In the genomic region with DNA sequence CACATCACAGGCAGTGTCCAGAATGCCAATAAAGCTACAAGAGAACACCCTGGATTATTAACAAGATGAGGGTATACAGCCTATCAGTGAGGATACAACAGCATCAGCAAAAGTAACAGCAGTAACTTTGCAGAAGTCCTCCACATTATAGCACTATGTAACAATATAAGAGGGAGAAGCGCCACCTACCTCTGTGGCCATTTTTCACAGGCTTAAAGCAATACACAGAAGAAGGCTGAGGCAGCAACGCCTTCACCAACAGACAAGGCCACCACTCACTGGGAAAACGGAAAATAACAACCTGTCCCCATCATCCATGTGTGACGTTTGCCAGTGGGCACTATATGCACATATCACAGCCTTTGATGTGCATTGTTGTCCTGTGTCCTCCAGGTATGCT, we compare ENCODE assay signal across 3 cellular contexts.
TF ChIP-seq lines count a peak whose summit lies in the region.

No MANE protein-coding gene starts in this region.

TF ChIP-seq in SK-N-SH treated with all-trans-retinoic acid at 6 μM for 48 hours, 23 proteins besides CTCF, POLR2A, EP300 and RAD21:
- TF ChIP-seq OSR1 (CRISPR knock-in tag; IDR thresholded peaks at IDR 0.05), result no peak
- TF ChIP-seq GLIS3 (CRISPR knock-in tag; IDR thresholded peaks at IDR 0.05), result no peak
- TF ChIP-seq ZNF8 (CRISPR knock-in tag; IDR thresholded peaks at IDR 0.05), result no peak
- TF ChIP-seq ZC3H10 (CRISPR knock-in tag; IDR thresholded peaks at IDR 0.05), result no peak
- TF ChIP-seq, protein P1, sequence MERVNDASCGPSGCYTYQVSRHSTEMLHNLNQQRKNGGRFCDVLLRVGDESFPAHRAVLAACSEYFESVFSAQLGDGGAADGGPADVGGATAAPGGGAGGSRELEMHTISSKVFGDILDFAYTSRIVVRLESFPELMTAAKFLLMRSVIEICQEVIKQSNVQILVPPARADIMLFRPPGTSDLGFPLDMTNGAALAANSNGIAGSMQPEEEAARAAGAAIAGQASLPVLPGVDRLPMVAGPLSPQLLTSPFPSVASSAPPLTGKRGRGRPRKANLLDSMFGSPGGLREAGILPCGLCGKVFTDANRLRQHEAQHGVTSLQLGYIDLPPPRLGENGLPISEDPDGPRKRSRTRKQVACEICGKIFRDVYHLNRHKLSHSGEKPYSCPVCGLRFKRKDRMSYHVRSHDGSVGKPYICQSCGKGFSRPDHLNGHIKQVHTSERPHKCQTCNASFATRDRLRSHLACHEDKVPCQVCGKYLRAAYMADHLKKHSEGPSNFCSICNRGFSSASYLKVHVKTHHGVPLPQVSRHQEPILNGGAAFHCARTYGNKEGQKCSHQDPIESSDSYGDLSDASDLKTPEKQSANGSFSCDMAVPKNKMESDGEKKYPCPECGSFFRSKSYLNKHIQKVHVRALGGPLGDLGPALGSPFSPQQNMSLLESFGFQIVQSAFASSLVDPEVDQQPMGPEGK (CRISPR knock-in tag; IDR thresholded peaks at IDR 0.05; ENCODE audit: borderline replicate concordance), result no peak
- no peak for TF ChIP-seq ESRRG (CRISPR knock-in tag; IDR thresholded peaks at IDR 0.05)
- no peak for TF ChIP-seq TCF4 (CRISPR knock-in tag; IDR thresholded peaks at IDR 0.05; ENCODE audit: borderline replicate concordance)
TF ChIP-seq in SK-N-SH treated with all-trans-retinoic acid at 6 μM for 48 hours: peak in this region for 0.

TF ChIP-seq in SK-N-SH, 30 proteins besides CTCF, POLR2A, EP300 and RAD21:
- TF ChIP-seq, protein P2, sequence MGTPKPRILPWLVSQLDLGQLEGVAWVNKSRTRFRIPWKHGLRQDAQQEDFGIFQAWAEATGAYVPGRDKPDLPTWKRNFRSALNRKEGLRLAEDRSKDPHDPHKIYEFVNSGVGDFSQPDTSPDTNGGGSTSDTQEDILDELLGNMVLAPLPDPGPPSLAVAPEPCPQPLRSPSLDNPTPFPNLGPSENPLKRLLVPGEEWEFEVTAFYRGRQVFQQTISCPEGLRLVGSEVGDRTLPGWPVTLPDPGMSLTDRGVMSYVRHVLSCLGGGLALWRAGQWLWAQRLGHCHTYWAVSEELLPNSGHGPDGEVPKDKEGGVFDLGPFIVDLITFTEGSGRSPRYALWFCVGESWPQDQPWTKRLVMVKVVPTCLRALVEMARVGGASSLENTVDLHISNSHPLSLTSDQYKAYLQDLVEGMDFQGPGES (IDR thresholded peaks at IDR 0.05; ENCODE audit: low read depth, low read length), result no peak
- TF ChIP-seq JUND (IDR thresholded peaks at IDR 0.05), result no peak
- TF ChIP-seq TAF1 (IDR thresholded peaks at IDR 0.05; ENCODE audit: borderline replicate concordance, low read depth, low read length), result no peak
- no peak for TF ChIP-seq FOXJ3 (CRISPR knock-in tag; IDR thresholded peaks at IDR 0.05)
- TF ChIP-seq, protein P3, sequence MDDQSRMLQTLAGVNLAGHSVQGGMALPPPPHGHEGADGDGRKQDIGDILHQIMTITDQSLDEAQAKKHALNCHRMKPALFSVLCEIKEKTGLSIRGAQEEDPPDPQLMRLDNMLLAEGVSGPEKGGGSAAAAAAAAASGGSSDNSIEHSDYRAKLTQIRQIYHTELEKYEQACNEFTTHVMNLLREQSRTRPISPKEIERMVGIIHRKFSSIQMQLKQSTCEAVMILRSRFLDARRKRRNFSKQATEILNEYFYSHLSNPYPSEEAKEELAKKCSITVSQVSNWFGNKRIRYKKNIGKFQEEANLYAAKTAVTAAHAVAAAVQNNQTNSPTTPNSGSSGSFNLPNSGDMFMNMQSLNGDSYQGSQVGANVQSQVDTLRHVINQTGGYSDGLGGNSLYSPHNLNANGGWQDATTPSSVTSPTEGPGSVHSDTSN (IDR thresholded peaks at IDR 0.05), result no peak
- TF ChIP-seq SMC3 (IDR thresholded peaks at IDR 0.05; ENCODE audit: low read depth, low read length), result no peak
- no peak for TF ChIP-seq TCF12 (IDR thresholded peaks at IDR 0.05)
- no peak for TF ChIP-seq POLR2AphosphoS5 (IDR thresholded peaks at IDR 0.05; ENCODE audit: low read depth, low read length)
- TF ChIP-seq NFIC (IDR thresholded peaks at IDR 0.05; ENCODE audit: borderline replicate concordance), result no peak
- TF ChIP-seq, protein P4, sequence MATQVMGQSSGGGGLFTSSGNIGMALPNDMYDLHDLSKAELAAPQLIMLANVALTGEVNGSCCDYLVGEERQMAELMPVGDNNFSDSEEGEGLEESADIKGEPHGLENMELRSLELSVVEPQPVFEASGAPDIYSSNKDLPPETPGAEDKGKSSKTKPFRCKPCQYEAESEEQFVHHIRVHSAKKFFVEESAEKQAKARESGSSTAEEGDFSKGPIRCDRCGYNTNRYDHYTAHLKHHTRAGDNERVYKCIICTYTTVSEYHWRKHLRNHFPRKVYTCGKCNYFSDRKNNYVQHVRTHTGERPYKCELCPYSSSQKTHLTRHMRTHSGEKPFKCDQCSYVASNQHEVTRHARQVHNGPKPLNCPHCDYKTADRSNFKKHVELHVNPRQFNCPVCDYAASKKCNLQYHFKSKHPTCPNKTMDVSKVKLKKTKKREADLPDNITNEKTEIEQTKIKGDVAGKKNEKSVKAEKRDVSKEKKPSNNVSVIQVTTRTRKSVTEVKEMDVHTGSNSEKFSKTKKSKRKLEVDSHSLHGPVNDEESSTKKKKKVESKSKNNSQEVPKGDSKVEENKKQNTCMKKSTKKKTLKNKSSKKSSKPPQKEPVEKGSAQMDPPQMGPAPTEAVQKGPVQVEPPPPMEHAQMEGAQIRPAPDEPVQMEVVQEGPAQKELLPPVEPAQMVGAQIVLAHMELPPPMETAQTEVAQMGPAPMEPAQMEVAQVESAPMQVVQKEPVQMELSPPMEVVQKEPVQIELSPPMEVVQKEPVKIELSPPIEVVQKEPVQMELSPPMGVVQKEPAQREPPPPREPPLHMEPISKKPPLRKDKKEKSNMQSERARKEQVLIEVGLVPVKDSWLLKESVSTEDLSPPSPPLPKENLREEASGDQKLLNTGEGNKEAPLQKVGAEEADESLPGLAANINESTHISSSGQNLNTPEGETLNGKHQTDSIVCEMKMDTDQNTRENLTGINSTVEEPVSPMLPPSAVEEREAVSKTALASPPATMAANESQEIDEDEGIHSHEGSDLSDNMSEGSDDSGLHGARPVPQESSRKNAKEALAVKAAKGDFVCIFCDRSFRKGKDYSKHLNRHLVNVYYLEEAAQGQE (IDR thresholded peaks at IDR 0.05; ENCODE audit: low read depth, low read length), result no peak
- no peak for TF ChIP-seq ELF1 (IDR thresholded peaks at IDR 0.05)
- TF ChIP-seq RCOR1 (IDR thresholded peaks at IDR 0.05; ENCODE audit: low read length), result no peak
- TF ChIP-seq SIN3A (IDR thresholded peaks at IDR 0.05; ENCODE audit: borderline replicate concordance, low read depth, low read length), result no peak
- TF ChIP-seq GABPA (IDR thresholded peaks at IDR 0.05; ENCODE audit: low read depth), result no peak
- TF ChIP-seq YY1 (IDR thresholded peaks at IDR 0.05; ENCODE audit: low read depth), result no peak
- TF ChIP-seq GATA2 (CRISPR knock-in tag; IDR thresholded peaks at IDR 0.05), result no peak

TF ChIP-seq in K562, 482 proteins besides CTCF, POLR2A, EP300 and RAD21:
- TF ChIP-seq RFX7 (CRISPR knock-in tag; IDR thresholded peaks at IDR 0.05) (no peak), MCM5 (IDR thresholded peaks at IDR 0.05; ENCODE audit: low read depth) (no peak)
- TF ChIP-seq, protein P5, sequence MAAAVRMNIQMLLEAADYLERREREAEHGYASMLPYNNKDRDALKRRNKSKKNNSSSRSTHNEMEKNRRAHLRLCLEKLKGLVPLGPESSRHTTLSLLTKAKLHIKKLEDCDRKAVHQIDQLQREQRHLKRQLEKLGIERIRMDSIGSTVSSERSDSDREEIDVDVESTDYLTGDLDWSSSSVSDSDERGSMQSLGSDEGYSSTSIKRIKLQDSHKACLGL (CRISPR knock-in tag; IDR thresholded peaks at IDR 0.05; ENCODE audit: borderline replicate concordance, poor library complexity, severe bottlenecking), result no peak
- TF ChIP-seq, protein P6, sequence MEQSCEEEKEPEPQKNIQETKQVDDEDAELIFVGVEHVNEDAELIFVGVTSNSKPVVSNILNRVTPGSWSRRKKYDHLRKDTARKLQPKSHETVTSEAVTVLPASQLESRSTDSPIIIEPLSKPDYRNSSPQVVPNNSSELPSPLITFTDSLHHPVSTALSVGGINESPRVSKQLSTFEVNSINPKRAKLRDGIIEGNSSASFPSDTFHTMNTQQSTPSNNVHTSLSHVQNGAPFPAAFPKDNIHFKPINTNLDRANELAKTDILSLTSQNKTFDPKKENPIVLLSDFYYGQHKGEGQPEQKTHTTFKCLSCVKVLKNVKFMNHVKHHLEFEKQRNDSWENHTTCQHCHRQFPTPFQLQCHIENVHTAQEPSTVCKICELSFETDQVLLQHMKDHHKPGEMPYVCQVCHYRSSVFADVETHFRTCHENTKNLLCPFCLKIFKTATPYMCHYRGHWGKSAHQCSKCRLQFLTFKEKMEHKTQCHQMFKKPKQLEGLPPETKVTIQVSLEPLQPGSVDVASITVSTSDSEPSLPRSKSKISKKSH (CRISPR knock-in tag; IDR thresholded peaks at IDR 0.05), result no peak
